ENCODE assay signal across 9 cellular contexts in genomic region chr5:167587768-167588167, GRCh38.
DNase-seq lines count a peak whose midpoint lies in the region; ATAC-seq, FAIRE-seq and TF ChIP-seq lines count a peak whose summit lies in the region.
"Had no signal": no experiment of that assay in that cellular context is flagged by ENCODE, and none has a peak within 500 bp of the region (broad histone marks: within the 10 kb centered on the region; RNA-seq: fewer than 3 reads in every experiment).

No MANE protein-coding gene starts in this region.

- no peak for ATAC-seq in upper lobe of left lung (ENCODE audit: low FRiP score in 2 of 2)
- no peak for ATAC-seq in GM21619 (IDR thresholded peaks at IDR 0.05; ENCODE audit: unreplicated experiment)
- ATAC-seq in HG03565 (IDR thresholded peaks at IDR 0.05; ENCODE audit: unreplicated experiment): no peak

- no peak for TF ChIP-seq EP300 in upper lobe of left lung (IDR thresholded peaks at IDR 0.05)

- H2BK5ac ChIP-seq in neuronal stem cell (ENCODE audit: low read length): no peak overlapping the region

- no peak overlapping the region for H2BK12ac ChIP-seq in neuronal stem cell (ENCODE audit: low read length)

- H3K14ac ChIP-seq in neuronal stem cell (ENCODE audit: low read length): no peak overlapping the region

- H4K91ac ChIP-seq in neuronal stem cell (ENCODE audit: low read depth, low read length, poor library complexity): no peak overlapping the region

- H3K4me1 ChIP-seq in neuronal stem cell (ENCODE audit: control insufficient read depth in 2 of 2, insufficient read depth in 1 of 2, low read depth in 1 of 2, low read length in 2 of 2): peaks cover 0 to 15% of the 10 kb centered on the region in 2 donors
- H3K4me1 ChIP-seq in Peyer's patch: no peaks in the 10 kb centered on the region
- no peaks in the 10 kb centered on the region for H3K4me1 ChIP-seq in upper lobe of left lung

- H3K18ac ChIP-seq in neuronal stem cell (ENCODE audit: low read length): no peak overlapping the region

- no peaks in the 10 kb centered on the region for H3K79me1 ChIP-seq in neuronal stem cell (ENCODE audit: low read depth, low read length)

- no peak overlapping the region for H3K23ac ChIP-seq in neuronal stem cell (ENCODE audit: low read depth, low read length, poor library complexity)

- 0 out of 3 replicates have a peak, but pooled peaks have one; percentile 16 for TF ChIP-seq CTCF in GM12872 (IDR thresholded peaks at IDR 0.05; ENCODE audit: insufficient read depth, low read depth, low read length)
- TF ChIP-seq CTCF in bronchial epithelial cell (IDR thresholded peaks at IDR 0.05; ENCODE audit: insufficient read depth, low read length, severe bottlenecking): peak; percentile 57
- TF ChIP-seq CTCF in Peyer's patch (IDR thresholded peaks at IDR 0.05): peak in 1 of 6 experiments; percentile 14
- peak in 1 of 6 experiments; percentile 8 for TF ChIP-seq CTCF in upper lobe of left lung (IDR thresholded peaks at IDR 0.05)

- DNase-seq in NCI-H1930 (lab: John Stamatoyannopoulos, UW): peak; percentile 11 to 15
- peak; percentile 44 for DNase-seq in bronchial epithelial cell (ENCODE audit: low read depth)
- peak; percentile 35 for DNase-seq in neuronal stem cell (ENCODE audit: low spot score)
- DNase-seq in Peyer's patch: no peak
- DNase-seq in upper lobe of left lung: no peak
- DNase-seq: amygdala had no signal

- no peak overlapping the region for H2AFZ ChIP-seq in neuronal stem cell (ENCODE audit: low read length)

- H3K9ac ChIP-seq in neuronal stem cell (ENCODE audit: low read depth, low read length, poor library complexity): no peak overlapping the region

- H3K4me3 ChIP-seq in bronchial epithelial cell (ENCODE audit: low read depth, low read length) (no peak overlapping the region), neuronal stem cell (ENCODE audit: low read length in 2 of 2) (no peak overlapping the region), Peyer's patch (no peak overlapping the region), upper lobe of left lung (no peak overlapping the region)

- no peak overlapping the region for H3K4me2 ChIP-seq in neuronal stem cell (ENCODE audit: insufficient read depth, low read length, poor library complexity, severe bottlenecking)

- H3K27me3 ChIP-seq in bronchial epithelial cell (ENCODE audit: control insufficient read depth, insufficient read depth, low read length): no peaks in the 10 kb centered on the region
- no peaks in the 10 kb centered on the region for H3K27me3 ChIP-seq in neuronal stem cell (ENCODE audit: control insufficient read depth in 3 of 3, insufficient read depth in 3 of 3, low read depth in 1 of 3, low read length in 3 of 3)
- H3K27me3 ChIP-seq in Peyer's patch: no peaks in the 10 kb centered on the region
- H3K27me3 ChIP-seq in upper lobe of left lung: no peaks in the 10 kb centered on the region

- H3K27ac ChIP-seq in neuronal stem cell (replicated peaks; ENCODE audit: low read length) (no peak overlapping the region), Peyer's patch (no peak overlapping the region), upper lobe of left lung (no peak overlapping the region)

- FAIRE-seq in bronchial epithelial cell (lab: Jason Lieb, UNC): no peak

- no peak overlapping the region for H3K4ac ChIP-seq in neuronal stem cell (ENCODE audit: low read length)

- no peak overlapping the region for H2AK5ac ChIP-seq in neuronal stem cell (ENCODE audit: low read depth, low read length)

- no peak overlapping the region for H4K8ac ChIP-seq in neuronal stem cell (ENCODE audit: low read depth, low read length)

- H2BK120ac ChIP-seq in neuronal stem cell (ENCODE audit: low read depth, low read length): no peak overlapping the region

- TF ChIP-seq POLR2A in Peyer's patch (IDR thresholded peaks at IDR 0.05) (no peak), upper lobe of left lung (IDR thresholded peaks at IDR 0.05) (no peak)

- H3K9me3 ChIP-seq in neuronal stem cell (replicated peaks in 1 of 2; ENCODE audit: control insufficient read depth in 2 of 2, insufficient read depth in 1 of 2, low read depth in 1 of 2, low read length in 2 of 2) (no peaks in the 10 kb centered on the region), Peyer's patch (no peaks in the 10 kb centered on the region), upper lobe of left lung (no peaks in the 10 kb centered on the region)

- no peak overlapping the region for H2BK15ac ChIP-seq in neuronal stem cell (ENCODE audit: low read length)

- H3K36me3 ChIP-seq in bronchial epithelial cell (ENCODE audit: control insufficient read depth, insufficient read depth, low read length): no peaks in the 10 kb centered on the region
- H3K36me3 ChIP-seq in neuronal stem cell (replicated peaks in 1 of 2; ENCODE audit: control insufficient read depth in 2 of 2, insufficient read depth in 2 of 2, low read length in 2 of 2): no peaks in the 10 kb centered on the region
- H3K36me3 ChIP-seq in Peyer's patch: no peaks in the 10 kb centered on the region
- H3K36me3 ChIP-seq in upper lobe of left lung: no peaks in the 10 kb centered on the region

- no CpG with 5 or more reads among the region's 2 CpGs for WGBS in neuronal stem cell (ENCODE audit: extremely low coverage in 2 of 2, insufficient read length in 2 of 2, insufficient replicate concordance in 1 of 2), 2 donors
- 40 to 43% methylated on average over 2 of the region's 2 CpGs for WGBS in upper lobe of left lung, 2 donors

Comparison
In these comparisons a context has a peak if more than half of its experiments do, and no peak if none do; other contexts are left out.
1. DNase-seq: peak in NCI-H1930 (2 of 2), bronchial epithelial cell (single experiment) and neuronal stem cell (single experiment); none in Peyer's patch (0 of 3) and upper lobe of left lung (0 of 2).